Comparison of ENCODE assay signal across 8 cellular contexts in genomic region chr3:18389108-18389733, GRCh38. TPM values are rescaled to one million over a fixed set of nuclear protein-coding genes. Genes with fewer than 3 reads are reported as not detected.
DNase-seq lines count a peak whose midpoint lies in the region; ATAC-seq, FAIRE-seq and TF ChIP-seq lines count a peak whose summit lies in the region.

No MANE protein-coding gene starts in this region.

- peaks cover 79% of the 10 kb centered on the region for H3K36me3 Mint-ChIP-seq in activated CD4-positive, alpha-beta T cell treated with anti-CD3 and anti-CD28 coated beads, Interleukin-2, amount 10 ng/mL, durations not matched to agents 7 days and 5 days (ENCODE audit: low read depth)
- H3K36me3 Mint-ChIP-seq in activated B cell treated with CpG ODN at 0.5 μM for 24 hours (ENCODE audit: low read depth), result peaks cover 21% of the 10 kb centered on the region

- no peaks in the 10 kb centered on the region for H3K4me1 ChIP-seq in KMS-11 (ENCODE audit: low read depth, poor library complexity, severe bottlenecking)

- no peak overlapping the region for H3K27ac ChIP-seq in KMS-11

- ATAC-seq in activated B cell treated with CpG ODN at 0.5 μM for 24 hours (ENCODE audit: low read depth) (no peak), HG03135 (IDR thresholded peaks at IDR 0.05; ENCODE audit: unreplicated experiment) (no peak), GM21515 (IDR thresholded peaks at IDR 0.05; ENCODE audit: unreplicated experiment) (no peak)

- no peak overlapping the region for H3K4me3 Mint-ChIP-seq in activated CD4-positive, alpha-beta T cell treated with anti-CD3 and anti-CD28 coated beads, Interleukin-2, amount 10 ng/mL, durations not matched to agents 7 days and 5 days
- no peak overlapping the region for H3K4me3 Mint-ChIP-seq in activated B cell treated with CpG ODN at 0.5 μM for 24 hours

- H3K9ac ChIP-seq in KMS-11, result no peak overlapping the region

- no peak overlapping the region for H3K4me2 ChIP-seq in KMS-11

- H3K36me3 ChIP-seq in KMS-11 (ENCODE audit: insufficient read depth), result no peaks in the 10 kb centered on the region

- intact Hi-C loops in activated B cell treated with CpG ODN at 0.5 μM for 24 hours (cut with micrococcal nuclease), result loop anchor here (1.0 to 5.0 kb wide), 8 partner anchors 56 to 1130 kb away; no protein-coding TSS in a partner anchor

- no peaks in the 10 kb centered on the region for H3K27me3 Mint-ChIP-seq in activated CD4-positive, alpha-beta T cell treated with anti-CD3 and anti-CD28 coated beads, Interleukin-2, amount 10 ng/mL, durations not matched to agents 7 days and 5 days
- no peaks in the 10 kb centered on the region for H3K27me3 Mint-ChIP-seq in activated B cell treated with CpG ODN at 0.5 μM for 24 hours

- H3K27ac Mint-ChIP-seq in activated CD4-positive, alpha-beta T cell treated with anti-CD3 and anti-CD28 coated beads, Interleukin-2, amount 10 ng/mL, durations not matched to agents 7 days and 5 days, result peak overlapping the region; percentile 50
- no peak overlapping the region for H3K27ac Mint-ChIP-seq in activated B cell treated with CpG ODN at 0.5 μM for 24 hours

- no peaks in the 10 kb centered on the region for H3K9me3 Mint-ChIP-seq in activated CD4-positive, alpha-beta T cell treated with anti-CD3 and anti-CD28 coated beads, Interleukin-2, amount 10 ng/mL, durations not matched to agents 7 days and 5 days
- H3K9me3 Mint-ChIP-seq in activated B cell treated with CpG ODN at 0.5 μM for 24 hours, result no peaks in the 10 kb centered on the region

- H3K79me2 ChIP-seq in KMS-11 (ENCODE audit: insufficient read depth, low read depth), result no peaks in the 10 kb centered on the region

- H2AFZ ChIP-seq in KMS-11 (ENCODE audit: low read depth), result no peak overlapping the region

- H3K4me3 ChIP-seq in KMS-11 (IDR thresholded peaks at IDR 0.05; ENCODE audit: insufficient read depth, low read depth, low read length), result no peak overlapping the region

- no peaks in the 10 kb centered on the region for H3K27me3 ChIP-seq in KMS-11 (ENCODE audit: insufficient read depth, low read depth)

- POLR2A ChIA-PET in activated CD4-positive, alpha-beta T cell treated with anti-CD3 and anti-CD28 coated beads, Interleukin-2, amount 10 ng/mL, durations not matched to agents 7 days and 5 days (lab: Charles Lee), result interaction anchor here (0.5 kb wide), 1 partner anchor 8 kb away, joined by 3 read pairs; no protein-coding TSS in a partner anchor
- POLR2A ChIA-PET in activated B cell treated with CpG ODN at 0.5 μM for 24 hours (lab: Charles Lee), result no interaction called here

- FAIRE-seq in islet of Langerhans (lab: Jason Lieb, UNC), result peak; percentile 99

- DNase-seq in activated CD4-positive, alpha-beta T cell treated with anti-CD3 and anti-CD28 coated beads, Interleukin-2, amount 10 ng/mL, durations not matched to agents 7 days and 5 days, result peak; percentile 53
- DNase-seq in activated CD4-positive, alpha-beta T cell treated with anti-CD3 and anti-CD28 coated beads, Interleukin-2, amount 50 U/mL, for 48 hours, result no peak
- DNase-seq in activated B cell treated with CpG ODN at 0.5 μM for 24 hours, result no peak
- DNase-seq in NCI-H226, result no peak

- TF ChIP-seq CTCF in KMS-11 (conservative IDR thresholded peaks at IDR 0.05; ENCODE audit: low read depth, low read length) (peak; percentile 53), activated B cell treated with CpG ODN at 0.5 μM for 24 hours (IDR thresholded peaks at IDR 0.05) (peak; percentile 10)

- CTCF ChIA-PET in activated CD4-positive, alpha-beta T cell treated with anti-CD3 and anti-CD28 coated beads, Interleukin-2, amount 10 ng/mL, durations not matched to agents 7 days and 5 days (lab: Charles Lee), result interaction anchor here (0.6 to 2.2 kb wide), 5 partner anchors 11 to 1645 kb away, joined by 3 to 9 read pairs (median 3); no protein-coding TSS in a partner anchor
- CTCF ChIA-PET in activated B cell treated with CpG ODN at 0.5 μM for 24 hours (lab: Charles Lee), result interaction anchor here (0.6 to 2.2 kb wide), 16 partner anchors 9 to 957 kb away, joined by 3 to 15 read pairs (median 4); no protein-coding TSS in a partner anchor

- H3K4me1 Mint-ChIP-seq in activated CD4-positive, alpha-beta T cell treated with anti-CD3 and anti-CD28 coated beads, Interleukin-2, amount 10 ng/mL, durations not matched to agents 7 days and 5 days, result peaks cover 83% of the 10 kb centered on the region
- no peaks in the 10 kb centered on the region for H3K4me1 Mint-ChIP-seq in activated B cell treated with CpG ODN at 0.5 μM for 24 hours

- H4K20me1 ChIP-seq in KMS-11 (ENCODE audit: insufficient read depth), result no peaks in the 10 kb centered on the region

RNA-seq across cellular contexts. Expression of gene SATB1, which starts 35.9 kb away (rescaled TPM):
- total RNA-seq in activated CD4-positive, alpha-beta T cell treated with anti-CD3 and anti-CD28 coated beads, Interleukin-2, amount 10 ng/mL, durations not matched to agents 7 days and 5 days, result 100 to 1,000 TPM; 323 to 357 TPM
- total RNA-seq in activated B cell treated with CpG ODN at 0.5 μM for 24 hours, result 23.0 and 30.8 TPM in 2 replicates

Comparison
In these comparisons a context has a peak if more than half of its experiments do, and no peak if none do; other contexts are left out.
1. RNA of gene SATB1, which starts 35.9 kb away (total RNA-seq): 323 to 357 TPM in activated CD4-positive, alpha-beta T cell treated with anti-CD3 and anti-CD28 coated beads, Interleukin-2, amount 10 ng/mL, durations not matched to agents 7 days and 5 days; 23.0 to 30.8 TPM in activated B cell treated with CpG ODN at 0.5 μM for 24 hours; every median in the first group is over 10 times any median in the second.